ENCODE assay signal across 27 cellular contexts in the genomic region with DNA sequence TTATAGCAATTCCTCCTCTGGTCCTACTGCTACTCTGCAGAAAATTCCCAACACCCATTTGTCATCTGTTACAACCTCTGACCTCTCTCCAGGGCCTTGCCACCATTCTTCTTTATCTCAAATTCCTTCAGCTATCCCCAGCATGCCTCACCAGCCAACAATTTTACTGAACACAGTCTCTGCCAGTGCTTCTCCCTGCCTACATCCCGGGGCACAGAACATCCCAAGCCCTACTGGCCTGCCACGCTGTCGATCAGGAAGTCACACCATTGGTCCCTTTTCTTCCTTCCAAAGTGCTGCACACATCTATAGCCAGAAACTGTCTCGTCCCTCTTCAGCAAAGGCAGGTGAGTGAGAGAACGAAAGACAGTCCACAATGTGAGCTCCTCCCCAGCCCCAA.
DNase-seq lines count a peak whose midpoint lies in the region; ATAC-seq, FAIRE-seq and TF ChIP-seq lines count a peak whose summit lies in the region.
"Had no signal": no experiment of that assay in that cellular context is flagged by ENCODE, and none has a peak within 500 bp of the region (broad histone marks: within the 10 kb centered on the region; RNA-seq: fewer than 3 reads in every experiment).

No MANE protein-coding gene starts in this region.

- H3K79me2 ChIP-seq in trophoblast cell (ENCODE audit: control insufficient read depth, insufficient read depth, low read length, poor library complexity), result no peaks in the 10 kb centered on the region
- no peaks in the 10 kb centered on the region for H3K79me2 ChIP-seq in HepG2 (ENCODE audit: insufficient read depth, low read length)

- ATAC-seq in activated T-helper 17 cell treated with anti-CD3 and anti-CD28 coated beads, Interleukin-2, amount 50 U/mL, for 72 hours (replicated peaks), result no peak
- ATAC-seq in heart right ventricle (peak; percentile 52 to 98 (median 80)), HG03095 (IDR thresholded peaks at IDR 0.05; ENCODE audit: unreplicated experiment) (no peak), HepG2 (no peak)
- ATAC-seq: activated naive CD4-positive, alpha-beta T cell treated with anti-CD3 and anti-CD28 coated beads, Interleukin-2, amount 50 U/mL, for 72 hours; left colon; pancreas had no signal

- H2AFZ ChIP-seq in trophoblast cell (ENCODE audit: insufficient read depth, low read length, poor library complexity), result no peak overlapping the region
- no peak overlapping the region for H2AFZ ChIP-seq in HepG2 (ENCODE audit: low read length)
- H2AFZ ChIP-seq: neural progenitor cell had no signal

- no peak for FAIRE-seq in HepG2 (lab: Jason Lieb, UNC)
- FAIRE-seq: D721Med, frontal cortex, GM18507, GM19239, pancreas had no signal

- peak overlapping the region; percentile 25 for H3K18ac ChIP-seq in trophoblast cell (ENCODE audit: low read length)

- H3K27me3 Mint-ChIP-seq in activated T-helper 17 cell treated with anti-CD3 and anti-CD28 coated beads, Interleukin-2, amount 50 U/mL, for 72 hours, result no peaks in the 10 kb centered on the region
- H3K27me3 Mint-ChIP-seq: CD4-positive, alpha-beta T cell had no signal

- H4K8ac ChIP-seq in trophoblast cell (ENCODE audit: low read depth, low read length), result peak overlapping the region; percentile 55

- H3K4me3 Mint-ChIP-seq in activated T-helper 17 cell treated with anti-CD3 and anti-CD28 coated beads, Interleukin-2, amount 50 U/mL, for 72 hours, result no peak overlapping the region
- H3K4me3 Mint-ChIP-seq: CD4-positive, alpha-beta T cell; neural progenitor cell had no signal

- H3K4me1 ChIP-seq in heart right ventricle (peaks cover 0 to 15% (median 0%) of the 10 kb centered on the region in 9 donors), trophoblast cell (ENCODE audit: control insufficient read depth in 1 of 2, insufficient read depth in 2 of 2, low read length in 2 of 2) (peaks cover 4% of the 10 kb centered on the region in 2 experiments), HepG2 (ENCODE audit: insufficient read depth, low read length) (no peaks in the 10 kb centered on the region)
- H3K4me1 ChIP-seq: ascending aorta, neural progenitor cell, pancreas, tibial nerve had no signal

- peak overlapping the region; percentile 80 for H2BK5ac ChIP-seq in trophoblast cell (ENCODE audit: low read depth, low read length, poor library complexity)

- no peak for TF ChIP-seq EP300 in HepG2 (IDR thresholded peaks at IDR 0.05; ENCODE audit: low read depth in 2 of 2, low read length in 2 of 2)
- no peak for TF ChIP-seq EP300 in HepG2 (CRISPR knock-in tag; IDR thresholded peaks at IDR 0.05; ENCODE audit: borderline replicate concordance)

- DNase-seq in EL, result peak; percentile 13
- peak in 1 of 2 donors; percentile 45 for DNase-seq in heart right ventricle
- peak; percentile 34 to 71 for DNase-seq in trophoblast cell
- DNase-seq in coronary artery (ENCODE audit: low spot score), result no peak
- DNase-seq in NCI-H146 (lab: John Stamatoyannopoulos, UW), result no peak
- DNase-seq in HepG2 (ENCODE audit: low spot score), result no peak
- DNase-seq: activated CD8-positive, alpha-beta memory T cell treated with anti-CD3 and anti-CD28 coated beads for 24 hours; activated effector memory CD4-positive, alpha-beta T cell treated with Interleukin-2 at 50 U/mL for 16 hours; CD4-positive, alpha-beta T cell; cerebellar nuclear complex; DND-41; dorsolateral prefrontal cortex; hypothalamus; left colon; NCI-H2081; pancreas; SHP77 had no signal

- H4K20me1 ChIP-seq in HepG2 (ENCODE audit: insufficient read depth, low read length), result no peaks in the 10 kb centered on the region

- H3K27ac Mint-ChIP-seq in activated T-helper 17 cell treated with anti-CD3 and anti-CD28 coated beads, Interleukin-2, amount 50 U/mL, for 72 hours, result peak overlapping the region; percentile 31
- H3K27ac Mint-ChIP-seq: activated naive CD4-positive, alpha-beta T cell treated with anti-CD3 and anti-CD28 coated beads, Interleukin-2, amount 50 U/mL, for 72 hours; CD4-positive, alpha-beta T cell; neural progenitor cell had no signal

- H3K4me1 Mint-ChIP-seq in activated T-helper 17 cell treated with anti-CD3 and anti-CD28 coated beads, Interleukin-2, amount 50 U/mL, for 72 hours, result no peaks in the 10 kb centered on the region
- H3K4me1 Mint-ChIP-seq: neural progenitor cell had no signal

- TF ChIP-seq RAD21 in HepG2 (CRISPR knock-in tag; IDR thresholded peaks at IDR 0.05), result no peak

- peak overlapping the region; percentile 21 for H3K14ac ChIP-seq in trophoblast cell (ENCODE audit: low read length)

- in situ Hi-C loops in HepG2 (cut with HindIII; ENCODE audit: extremely low pct_ligation_motif_present, low pct_unique_long_range_greater_than_20kb), result no loop called here

- no peak overlapping the region for H3K4me3 ChIP-seq in heart right ventricle
- no peak overlapping the region for H3K4me3 ChIP-seq in trophoblast cell (ENCODE audit: low read depth, low read length)
- H3K4me3 ChIP-seq in coronary artery, result no peak overlapping the region
- H3K4me3 ChIP-seq in HepG2 (replicated peaks in 1 of 3; ENCODE audit: insufficient read depth in 1 of 3, low read depth in 2 of 3, low read length in 3 of 3), result no peak overlapping the region
- H3K4me3 ChIP-seq: ascending aorta, dorsolateral prefrontal cortex, neural progenitor cell, pancreas, tibial nerve had no signal

- H3K9ac ChIP-seq in trophoblast cell (ENCODE audit: low read length), result no peak overlapping the region
- H3K9ac ChIP-seq in HepG2 (ENCODE audit: insufficient read depth, low read depth, low read length), result no peak overlapping the region
- H3K9ac ChIP-seq: neural progenitor cell had no signal

- intact Hi-C loops in heart right ventricle (cut with DNase I), result no loop called here
- intact Hi-C loops in HepG2 (cut with micrococcal nuclease; ENCODE audit: unreplicated experiment), result no loop called here

- peak overlapping the region; percentile 59 for H2BK120ac ChIP-seq in trophoblast cell (ENCODE audit: insufficient read depth, low read length, poor library complexity)

- peak overlapping the region in 4 of 10 donors; percentile 17 to 56 (median 38) for H3K27ac ChIP-seq in heart right ventricle
- H3K27ac ChIP-seq in trophoblast cell (ENCODE audit: low read depth, low read length), result peak overlapping the region; percentile 82
- no peak overlapping the region for H3K27ac ChIP-seq in coronary artery
- no peak overlapping the region for H3K27ac ChIP-seq in HepG2 (ENCODE audit: extremely low read length, insufficient read depth, low read length)
- H3K27ac ChIP-seq: ascending aorta, dorsolateral prefrontal cortex, neural progenitor cell, pancreas, tibial nerve had no signal

- H3K9me3 Mint-ChIP-seq in activated T-helper 17 cell treated with anti-CD3 and anti-CD28 coated beads, Interleukin-2, amount 50 U/mL, for 72 hours, result no peaks in the 10 kb centered on the region
- H3K9me3 Mint-ChIP-seq: activated naive CD4-positive, alpha-beta T cell treated with anti-CD3 and anti-CD28 coated beads, Interleukin-2, amount 50 U/mL, for 72 hours; CD4-positive, alpha-beta T cell had no signal

- peak overlapping the region; percentile 0 for H3K4me2 ChIP-seq in trophoblast cell (ENCODE audit: low read length)
- no peak overlapping the region for H3K4me2 ChIP-seq in HepG2 (ENCODE audit: low read depth, low read length)
- H3K4me2 ChIP-seq: neural progenitor cell had no signal

- no peaks in the 10 kb centered on the region for H3K27me3 ChIP-seq in heart right ventricle
- no peaks in the 10 kb centered on the region for H3K27me3 ChIP-seq in trophoblast cell (ENCODE audit: insufficient read depth, low read length)
- no peaks in the 10 kb centered on the region for H3K27me3 ChIP-seq in HepG2 (ENCODE audit: control insufficient read depth in 1 of 2, insufficient read depth in 2 of 2, low read length in 2 of 2)
- H3K27me3 ChIP-seq: ascending aorta, dorsolateral prefrontal cortex, neural progenitor cell, pancreas, tibial nerve had no signal

- peak overlapping the region; percentile 37 for H2BK12ac ChIP-seq in trophoblast cell (ENCODE audit: low read length)

- no peak for TF ChIP-seq POLR2A in HepG2 (IDR thresholded peaks at IDR 0.05; ENCODE audit: insufficient read depth in 1 of 2, low read depth in 2 of 2, low read length in 2 of 2)

- H3K9me3 ChIP-seq in heart right ventricle, result peaks cover 0 to 7% (median 0%) of the 10 kb centered on the region in 11 donors
- no peaks in the 10 kb centered on the region for H3K9me3 ChIP-seq in trophoblast cell (ENCODE audit: insufficient read depth, low read depth, low read length)
- no peaks in the 10 kb centered on the region for H3K9me3 ChIP-seq in HepG2 (ENCODE audit: low read length)
- H3K9me3 ChIP-seq: pancreas had no signal

- H4K12ac ChIP-seq in trophoblast cell (ENCODE audit: low read depth, low read length), result no peak overlapping the region

- peak overlapping the region; percentile 6 for H2AK5ac ChIP-seq in trophoblast cell (ENCODE audit: low read length)

- H3K36me3 Mint-ChIP-seq in activated T-helper 17 cell treated with anti-CD3 and anti-CD28 coated beads, Interleukin-2, amount 50 U/mL, for 72 hours (ENCODE audit: low read depth), result peaks cover 82% of the 10 kb centered on the region

- H3K36me3 ChIP-seq in heart right ventricle, result peaks cover 0 to 87% (median 21%) of the 10 kb centered on the region in 9 donors
- peaks cover 0 to 4% of the 10 kb centered on the region in 2 experiments for H3K36me3 ChIP-seq in trophoblast cell (ENCODE audit: control insufficient read depth in 1 of 2, insufficient read depth in 2 of 2, low read length in 2 of 2)
- peaks cover 3 to 18% of the 10 kb centered on the region in 2 experiments; a peak in 2 of 5 replicates for H3K36me3 ChIP-seq in HepG2 (replicated peaks in 1 of 2; ENCODE audit: control insufficient read depth in 1 of 2, insufficient read depth in 2 of 2, low read length in 2 of 2)

- H4K91ac ChIP-seq in trophoblast cell (ENCODE audit: low read depth, low read length), result peak overlapping the region; percentile 67

- POLR2A ChIA-PET in HepG2 (lab: Yijun Ruan, JAX), result no interaction called here

- H3K23ac ChIP-seq in trophoblast cell (ENCODE audit: low read length), result no peak overlapping the region

- no peak overlapping the region for H3K4ac ChIP-seq in trophoblast cell (ENCODE audit: low read depth, low read length)

- TF ChIP-seq CTCF in heart right ventricle (IDR thresholded peaks at IDR 0.05), result no peak
- no peak for TF ChIP-seq CTCF in coronary artery (IDR thresholded peaks at IDR 0.05)
- no peak for TF ChIP-seq CTCF in HepG2 (CRISPR knock-in tag; IDR thresholded peaks at IDR 0.05)

- 57 to 65% methylated on average over 5 of the region's 5 CpGs for WGBS in heart right ventricle, 2 donors
- WGBS in trophoblast cell (ENCODE audit: extremely low coverage, insufficient coverage, insufficient read length), result no CpG with 5 or more reads among the region's 5 CpGs
- WGBS in HepG2 (ENCODE audit: low lambda C conversion rate), result 97% methylated on average over 5 of the region's 5 CpGs

- CTCF ChIA-PET in HepG2 (lab: Yijun Ruan, JAX; ENCODE audit: low intra/inter-chr PET ratio, low total read pairs), result no interaction called here

- peaks cover 7% of the 10 kb centered on the region for H3K79me1 ChIP-seq in trophoblast cell (ENCODE audit: low read length)

- no TSS peak for BruUV-seq in HepG2 (replicated peaks; lab: Mats Ljungman, UMichigan)

TF ChIP-seq in HepG2, 621 proteins besides CTCF, POLR2A, EP300 and RAD21 (continues in another document):
- TF ChIP-seq KDM5A (IDR thresholded peaks at IDR 0.05; ENCODE audit: borderline replicate concordance, low read length) (no peak), ZNF431 (CRISPR knock-in tag; IDR thresholded peaks at IDR 0.05; ENCODE audit: borderline replicate concordance, low read depth) (no peak), ZNF530 (CRISPR knock-in tag; IDR thresholded peaks at IDR 0.05; ENCODE audit: low read depth) (no peak)

Comparison
In these comparisons a context has a peak if more than half of its experiments do, and no peak if none do; other contexts are left out.
1. DNase-seq: peak in EL (single experiment) and trophoblast cell (2 of 2); none in coronary artery (single experiment), NCI-H146 (single experiment) and HepG2 (single experiment).
2. ATAC-seq: peak in heart right ventricle (8 of 8); none in activated T-helper 17 cell treated with anti-CD3 and anti-CD28 coated beads, Interleukin-2, amount 50 U/mL, for 72 hours (single experiment), HG03095 (single experiment) and HepG2 (single experiment).